In the genomic region with DNA sequence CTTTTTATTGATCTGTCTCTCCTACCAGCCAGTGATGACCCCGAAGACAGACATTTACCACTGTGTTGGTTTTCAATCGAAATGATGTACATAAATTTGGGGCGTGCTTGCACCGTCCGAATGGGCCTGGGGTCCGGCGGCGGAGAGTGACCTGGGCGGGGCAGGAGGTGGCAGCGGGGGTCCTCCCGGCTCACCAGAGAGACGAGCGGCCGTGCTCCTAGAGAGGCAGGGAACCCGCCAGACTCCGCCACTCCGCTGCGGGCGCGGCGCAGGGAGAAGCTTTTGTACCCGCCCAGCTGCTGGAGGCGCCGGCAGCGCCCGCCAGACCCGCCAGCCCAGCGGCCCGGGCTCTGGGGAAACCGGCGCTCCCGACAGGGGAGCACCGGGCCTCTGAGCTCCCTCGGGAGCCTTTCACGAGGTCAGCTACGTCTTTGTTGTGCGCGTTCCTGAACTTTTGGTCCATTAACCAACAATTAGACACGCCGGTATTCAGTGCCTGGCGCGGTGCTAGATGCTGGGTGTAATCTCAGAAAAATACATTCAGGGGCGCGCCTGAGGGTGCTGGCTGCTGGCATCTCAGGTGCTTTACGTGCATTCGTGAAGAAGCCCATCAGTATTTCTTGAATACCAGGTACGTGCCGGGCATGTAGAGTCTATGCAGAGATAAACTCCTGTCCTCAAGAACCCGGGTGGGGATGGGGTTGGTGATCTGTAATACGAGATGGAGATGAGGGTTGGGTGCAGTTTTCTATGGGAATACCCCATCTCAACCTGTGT, we compare ENCODE assay signal across 8 cellular contexts. TPM values are rescaled to one million over a fixed set of nuclear protein-coding genes. Genes with fewer than 3 reads are reported as not detected.
DNase-seq lines count a peak whose midpoint lies in the region; ATAC-seq, FAIRE-seq and TF ChIP-seq lines count a peak whose summit lies in the region.

A gene with protein sequence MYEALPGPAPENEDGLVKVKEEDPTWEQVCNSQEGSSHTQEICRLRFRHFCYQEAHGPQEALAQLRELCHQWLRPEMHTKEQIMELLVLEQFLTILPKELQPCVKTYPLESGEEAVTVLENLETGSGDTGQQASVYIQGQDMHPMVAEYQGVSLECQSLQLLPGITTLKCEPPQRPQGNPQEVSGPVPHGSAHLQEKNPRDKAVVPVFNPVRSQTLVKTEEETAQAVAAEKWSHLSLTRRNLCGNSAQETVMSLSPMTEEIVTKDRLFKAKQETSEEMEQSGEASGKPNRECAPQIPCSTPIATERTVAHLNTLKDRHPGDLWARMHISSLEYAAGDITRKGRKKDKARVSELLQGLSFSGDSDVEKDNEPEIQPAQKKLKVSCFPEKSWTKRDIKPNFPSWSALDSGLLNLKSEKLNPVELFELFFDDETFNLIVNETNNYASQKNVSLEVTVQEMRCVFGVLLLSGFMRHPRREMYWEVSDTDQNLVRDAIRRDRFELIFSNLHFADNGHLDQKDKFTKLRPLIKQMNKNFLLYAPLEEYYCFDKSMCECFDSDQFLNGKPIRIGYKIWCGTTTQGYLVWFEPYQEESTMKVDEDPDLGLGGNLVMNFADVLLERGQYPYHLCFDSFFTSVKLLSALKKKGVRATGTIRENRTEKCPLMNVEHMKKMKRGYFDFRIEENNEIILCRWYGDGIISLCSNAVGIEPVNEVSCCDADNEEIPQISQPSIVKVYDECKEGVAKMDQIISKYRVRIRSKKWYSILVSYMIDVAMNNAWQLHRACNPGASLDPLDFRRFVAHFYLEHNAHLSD (plus strand): TSS at position 285 of the 777 bp plus-strand sequence. CDS start 2,242 bp downstream, outside the sequence.

- CTCF ChIA-PET in activated CD8-positive, alpha-beta T cell treated with anti-CD3 and anti-CD28 coated beads for 36 hours (lab: Charles Lee): interaction anchor here (1.0 to 1.8 kb wide), 4 partner anchors 12 to 75 kb away, joined by 3 to 4 read pairs (median 3); a partner anchor contains a TSS

- peak; percentile 78 for FAIRE-seq in GM19239 (lab: Jason Lieb, UNC)

- H3K4me1 Mint-ChIP-seq in activated CD8-positive, alpha-beta T cell treated with anti-CD3 and anti-CD28 coated beads for 36 hours (ENCODE audit: low read depth): peaks cover 13% of the 10 kb centered on the region

- peak within 1 kb of the TSS in 10 of 11 experiments; percentile 7 to 62 (median 44); a peak in 11 of 22 replicates for H3K27ac ChIP-seq in BLaER1 treated with 17β-estradiol and CSF1 and Interleukin-3, amounts not matched to agents 10 nM and 100 nM

- no peaks in the 10 kb centered on the region for H3K9me3 Mint-ChIP-seq in activated CD8-positive, alpha-beta T cell treated with anti-CD3 and anti-CD28 coated beads for 36 hours

- H4K20me1 ChIP-seq in BLaER1 treated with 17β-estradiol and CSF1 and Interleukin-3, amounts not matched to agents 10 nM and 100 nM: no peaks in the 10 kb centered on the region

- H3K4me3 Mint-ChIP-seq in activated CD8-positive, alpha-beta T cell treated with anti-CD3 and anti-CD28 coated beads for 36 hours: peak within 1 kb of the TSS; percentile 83

- peaks cover 0 to 8% (median 4%) of the 10 kb centered on the region in 11 experiments; a peak in 8 of 22 replicates for H3K9me3 ChIP-seq in BLaER1 treated with 17β-estradiol and CSF1 and Interleukin-3, amounts not matched to agents 10 nM and 100 nM (replicated peaks in 1 of 11)
- no peaks in the 10 kb centered on the region for H3K9me3 ChIP-seq in endocrine pancreas (ENCODE audit: control insufficient read depth, low read length)

- intact Hi-C loops in activated CD8-positive, alpha-beta T cell treated with anti-CD3 and anti-CD28 coated beads for 36 hours (cut with micrococcal nuclease): no loop called here

- H3K36me3 Mint-ChIP-seq in activated CD8-positive, alpha-beta T cell treated with anti-CD3 and anti-CD28 coated beads for 36 hours (ENCODE audit: low read depth): peaks cover 10% of the 10 kb centered on the region

- DNase-seq in GM19239 (ENCODE audit: insufficient read length, low spot score): peak; percentile 56
- peak; percentile 60 to 81 for DNase-seq in NCI-H524 (lab: John Stamatoyannopoulos, UW)
- DNase-seq in activated CD8-positive, alpha-beta T cell treated with anti-CD3 and anti-CD28 coated beads for 36 hours: peak; percentile 73
- peak; percentile 50 for DNase-seq in medulla oblongata (ENCODE audit: extremely low spot score)
- DNase-seq in stimulated activated CD8-positive, alpha-beta memory T cell treated with anti-CD3 and anti-CD28 coated beads, Interleukin-12 subunit alpha, Interleukin-12 subunit beta, amount 100 ng/mL, for 24 hours (ENCODE audit: extremely low read depth): peak; percentile 28

- no peak for TF ChIP-seq CTCF in activated CD8-positive, alpha-beta T cell treated with anti-CD3 and anti-CD28 coated beads for 36 hours (IDR thresholded peaks at IDR 0.05)

- no peak within 1 kb of the TSS for H3K27ac Mint-ChIP-seq in activated CD8-positive, alpha-beta T cell treated with anti-CD3 and anti-CD28 coated beads for 36 hours

- H3K36me3 ChIP-seq in BLaER1 treated with 17β-estradiol and CSF1 and Interleukin-3, amounts not matched to agents 10 nM and 100 nM: peaks cover 12 to 46% (median 30%) of the 10 kb centered on the region in 11 experiments; a peak in 21 of 22 replicates
- H3K36me3 ChIP-seq in endocrine pancreas (ENCODE audit: control insufficient read depth, insufficient read depth, low read length): peaks cover 7% of the 10 kb centered on the region

- H3K9ac ChIP-seq in BLaER1 treated with 17β-estradiol and CSF1 and Interleukin-3, amounts not matched to agents 10 nM and 100 nM: peak within 1 kb of the TSS; percentile 70 to 83 (median 79)
- H3K9ac ChIP-seq in endocrine pancreas (ENCODE audit: control insufficient read depth, insufficient read depth, low read length): peak within 1 kb of the TSS; percentile 58

- peak; percentile 83 for ATAC-seq in HG03457 (IDR thresholded peaks at IDR 0.05; ENCODE audit: unreplicated experiment)
- peak; percentile 96 for ATAC-seq in activated CD8-positive, alpha-beta T cell treated with anti-CD3 and anti-CD28 coated beads for 36 hours

- H3K4me3 ChIP-seq in BLaER1 treated with 17β-estradiol and CSF1 and Interleukin-3, amounts not matched to agents 10 nM and 100 nM: peak within 1 kb of the TSS; percentile 62 to 74 (median 68)
- H3K4me3 ChIP-seq in endocrine pancreas (ENCODE audit: control insufficient read depth, insufficient read depth, low read length): peak within 1 kb of the TSS; percentile 78

- peaks cover 10% of the 10 kb centered on the region for H3K27me3 Mint-ChIP-seq in activated CD8-positive, alpha-beta T cell treated with anti-CD3 and anti-CD28 coated beads for 36 hours

- peaks cover 0 to 15% (median 8%) of the 10 kb centered on the region in 10 experiments; a peak in 5 of 20 replicates for H3K4me1 ChIP-seq in BLaER1 treated with 17β-estradiol and CSF1 and Interleukin-3, amounts not matched to agents 10 nM and 100 nM
- H3K4me1 ChIP-seq in endocrine pancreas (ENCODE audit: control insufficient read depth, insufficient read depth, low read length): peaks cover 4% of the 10 kb centered on the region

- H3K27me3 ChIP-seq in BLaER1 treated with 17β-estradiol and CSF1 and Interleukin-3, amounts not matched to agents 10 nM and 100 nM: peaks cover 16 to 34% (median 27%) of the 10 kb centered on the region in 11 experiments
- H3K27me3 ChIP-seq in endocrine pancreas (ENCODE audit: control insufficient read depth, insufficient read depth, low read length): no peaks in the 10 kb centered on the region

- H3K4me2 ChIP-seq in BLaER1 treated with 17β-estradiol and CSF1 and Interleukin-3, amounts not matched to agents 10 nM and 100 nM: peak within 1 kb of the TSS; percentile 75 to 89 (median 81)

- POLR2A ChIA-PET in activated CD8-positive, alpha-beta T cell treated with anti-CD3 and anti-CD28 coated beads for 36 hours (lab: Charles Lee): no interaction called here

RNA-seq across cellular contexts. Expression of the gene that starts here (rescaled TPM):
- 1 to 10 TPM; 2.2 to 2.4 TPM for total RNA-seq in activated CD8-positive, alpha-beta T cell treated with anti-CD3 and anti-CD28 coated beads for 36 hours

Comparison
In these comparisons a context has a peak if more than half of its experiments do, and no peak if none do; other contexts are left out.
1. Peak in every context shown above with its lines: DNase-seq, ATAC-seq, H3K4me3 ChIP-seq and H3K27ac ChIP-seq.